17 cellular contexts compared by ENCODE assay signal in the genomic region with DNA sequence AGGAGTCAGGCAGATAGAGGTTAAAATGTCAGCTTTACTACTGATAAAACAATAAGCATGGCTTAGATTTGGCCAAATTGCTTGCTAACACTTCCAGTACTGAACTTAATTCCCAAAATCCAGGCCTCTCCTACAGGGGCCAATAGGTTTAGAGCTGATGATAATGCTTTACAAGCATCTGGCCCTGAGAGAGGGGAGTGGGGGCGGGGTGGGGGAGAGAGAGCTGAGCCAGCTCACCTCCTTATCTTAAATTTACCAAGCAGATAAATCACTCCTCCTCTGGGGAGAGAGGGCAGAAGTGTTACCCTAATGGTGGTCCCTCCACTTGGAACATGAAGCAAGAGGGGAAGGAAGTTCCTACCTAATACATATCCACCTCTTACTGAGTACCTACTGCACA.
DNase-seq lines count a peak whose midpoint lies in the region; TF ChIP-seq lines count a peak whose summit lies in the region.
"Had no signal": no experiment of that assay in that cellular context is flagged by ENCODE, and none has a peak within 500 bp of the region (broad histone marks: within the 10 kb centered on the region; RNA-seq: fewer than 3 reads in every experiment).

No MANE protein-coding gene starts in this region.

- no peak overlapping the region for H3K4me3 Mint-ChIP-seq in MCF 10A (ENCODE audit: unreplicated experiment)
- no peak overlapping the region for H3K4me3 Mint-ChIP-seq in endodermal cell
- H3K4me3 Mint-ChIP-seq: B cell; CD4-positive, CD25-positive, alpha-beta regulatory T cell; CD8-positive, alpha-beta T cell had no signal

- no peak overlapping the region for H4K5ac ChIP-seq in mesendoderm (ENCODE audit: low read length)

- WGBS in mammary epithelial cell (ENCODE audit: low coverage, missing lambda C conversion rate): 80% methylated on average over 1 of the region's 1 CpG
- WGBS in endodermal cell (ENCODE audit: insufficient coverage in 1 of 2, insufficient read length in 1 of 2), 2 experiments: no CpG with 5 or more reads among the region's 1 CpG
- WGBS in mesendoderm (ENCODE audit: extremely low coverage, insufficient coverage, low lambda C conversion rate): no CpG with 5 or more reads among the region's 1 CpG

- H2BK120ac ChIP-seq in mesendoderm (ENCODE audit: low read depth, low read length): no peak overlapping the region

- no peaks in the 10 kb centered on the region for H3K36me3 ChIP-seq in mammary epithelial cell (ENCODE audit: insufficient read depth, low read length)
- H3K36me3 ChIP-seq in endodermal cell (ENCODE audit: control insufficient read depth, insufficient read depth, low read length): no peaks in the 10 kb centered on the region
- no peaks in the 10 kb centered on the region for H3K36me3 ChIP-seq in mesendoderm (ENCODE audit: control insufficient read depth, insufficient read depth, low read length)
- H3K36me3 ChIP-seq: BLaER1 had no signal

- peak overlapping the region; percentile 23 for H2AFZ ChIP-seq in mammary epithelial cell (ENCODE audit: low read depth, low read length)
- H2AFZ ChIP-seq: GM23248 had no signal

- H2BK15ac ChIP-seq in mesendoderm (replicated peaks; ENCODE audit: low read depth): no peak overlapping the region

- dilution Hi-C loops in mammary epithelial cell (cut with HindIII; ENCODE audit: low sequenced_read_pairs): no loop called here

- in situ Hi-C loops in mammary epithelial cell (cut with MboI; ENCODE audit: low sequenced_read_pairs in 2 of 2): no loop called here

- no peak overlapping the region for H2BK5ac ChIP-seq in mesendoderm (ENCODE audit: low read length)

- DNase-seq in mammary epithelial cell: no peak
- no peak for DNase-seq in MCF 10A (ENCODE audit: unreplicated experiment)
- DNase-seq in endodermal cell: peak; percentile 52
- peak; percentile 74 for DNase-seq in mesendoderm
- no peak for DNase-seq in 8988T
- DNase-seq in NCI-H2196 treated with DMSO at 0.1 percent for 48 hours (lab: John Stamatoyannopoulos, UW; ENCODE audit: unreplicated experiment): no peak
- DNase-seq: Caco-2; CD4-positive, CD25-positive, alpha-beta regulatory T cell; CD8-positive, alpha-beta T cell; DMS153; DND-41; GM23248; H7; HCEC 1CT had no signal

- no peak overlapping the region for H3K23ac ChIP-seq in mesendoderm (ENCODE audit: low read length)

- CTCF ChIA-PET in mammary epithelial cell (lab: Charles Lee; ENCODE audit: low non-redundant PET) (interaction anchor here (0.7 kb wide), 1 partner anchor 20 kb away, joined by 3 read pairs; no protein-coding TSS in a partner anchor), MCF 10A (lab: Yijun Ruan, JAX) (interaction anchor here (0.6 kb wide), 1 partner anchor 38 kb away, joined by 3 read pairs; no protein-coding TSS in a partner anchor)

- H3K79me1 ChIP-seq in mesendoderm (ENCODE audit: low read length): no peaks in the 10 kb centered on the region

- H3K27ac Mint-ChIP-seq in MCF 10A (ENCODE audit: low read depth, unreplicated experiment) (no peak overlapping the region), endodermal cell (no peak overlapping the region)
- H3K27ac Mint-ChIP-seq: B cell; CD4-positive, CD25-positive, alpha-beta regulatory T cell; CD8-positive, alpha-beta T cell had no signal

- H3K79me2 ChIP-seq in mammary epithelial cell (ENCODE audit: insufficient read depth, low read length): no peaks in the 10 kb centered on the region
- no peaks in the 10 kb centered on the region for H3K79me2 ChIP-seq in mesendoderm (ENCODE audit: control insufficient read depth, insufficient read depth, low read length)

- H3K9me3 Mint-ChIP-seq in MCF 10A (ENCODE audit: unreplicated experiment) (no peaks in the 10 kb centered on the region), endodermal cell (no peaks in the 10 kb centered on the region)
- H3K9me3 Mint-ChIP-seq: CD8-positive, alpha-beta T cell had no signal

- no peaks in the 10 kb centered on the region for H3K4me1 Mint-ChIP-seq in MCF 10A (ENCODE audit: insufficient read depth, unreplicated experiment)
- H3K4me1 Mint-ChIP-seq in endodermal cell: peaks cover 1% of the 10 kb centered on the region
- H3K4me1 Mint-ChIP-seq: B cell; CD4-positive, CD25-positive, alpha-beta regulatory T cell had no signal

- H3K27me3 Mint-ChIP-seq in MCF 10A (ENCODE audit: insufficient read depth, unreplicated experiment) (peaks cover 14% of the 10 kb centered on the region), endodermal cell (ENCODE audit: insufficient read depth) (peaks cover 30% of the 10 kb centered on the region)

- no peak overlapping the region for H3K18ac ChIP-seq in mesendoderm (ENCODE audit: low read length)

- H3K4me2 ChIP-seq in mammary epithelial cell (ENCODE audit: insufficient read depth, low read depth, low read length): no peak overlapping the region
- no peak overlapping the region for H3K4me2 ChIP-seq in mesendoderm (ENCODE audit: low read length)
- H3K4me2 ChIP-seq: BLaER1 had no signal

- no peak overlapping the region for H2AK5ac ChIP-seq in mesendoderm (ENCODE audit: low read length)

- H3K9ac ChIP-seq in mammary epithelial cell (ENCODE audit: insufficient read depth, low read length) (no peak overlapping the region), endodermal cell (ENCODE audit: extremely low read depth, low read length, poor library complexity, severe bottlenecking) (no peak overlapping the region), mesendoderm (ENCODE audit: low read length) (no peak overlapping the region)
- H3K9ac ChIP-seq: BLaER1, GM23248 had no signal

- H3K4me1 ChIP-seq in mammary epithelial cell (ENCODE audit: insufficient read depth, low read length): peaks cover 8% of the 10 kb centered on the region
- peaks cover 5% of the 10 kb centered on the region for H3K4me1 ChIP-seq in endodermal cell (ENCODE audit: control insufficient read depth, insufficient read depth, low read length)
- H3K4me1 ChIP-seq in mesendoderm (ENCODE audit: control insufficient read depth, low read depth, low read length): no peaks in the 10 kb centered on the region
- H3K4me1 ChIP-seq: BLaER1, Caco-2 had no signal

- TF ChIP-seq CTCF in mammary epithelial cell (conservative IDR thresholded peaks at IDR 0.05 in 1 of 2, IDR thresholded peaks at IDR 0.05 in 1 of 2; ENCODE audit: extremely low read depth in 1 of 2, insufficient read depth in 1 of 2, low read depth in 1 of 2, low read length in 2 of 2) (no peak), MCF 10A (IDR thresholded peaks at IDR 0.05; ENCODE audit: unreplicated experiment) (no peak), endodermal cell (conservative IDR thresholded peaks at IDR 0.05) (no peak)

- POLR2A ChIA-PET in MCF 10A (lab: Yijun Ruan, JAX): interaction anchor here (0.7 kb wide), 1 partner anchor 72 kb away, joined by 3 read pairs; no protein-coding TSS in a partner anchor

- H4K8ac ChIP-seq in mesendoderm (ENCODE audit: low read depth, low read length): no peak overlapping the region

- no peak overlapping the region for H3K27ac ChIP-seq in mammary epithelial cell (ENCODE audit: insufficient read depth, low read depth, low read length)
- no peak overlapping the region for H3K27ac ChIP-seq in endodermal cell (ENCODE audit: low read depth, low read length)
- no peak overlapping the region for H3K27ac ChIP-seq in mesendoderm (ENCODE audit: low read depth, low read length)
- H3K27ac ChIP-seq: BLaER1, C4-2B, GM23248 had no signal

- H3K36me3 Mint-ChIP-seq in MCF 10A (ENCODE audit: insufficient read depth, unreplicated experiment) (no peaks in the 10 kb centered on the region), endodermal cell (ENCODE audit: low read depth) (no peaks in the 10 kb centered on the region)
- H3K36me3 Mint-ChIP-seq: CD4-positive, CD25-positive, alpha-beta regulatory T cell; CD8-positive, alpha-beta T cell had no signal

- H3K27me3 ChIP-seq in mammary epithelial cell (ENCODE audit: insufficient read depth, low read length) (no peaks in the 10 kb centered on the region), endodermal cell (ENCODE audit: control insufficient read depth, insufficient read depth, low read length, poor library complexity, severe bottlenecking) (peaks cover 62% of the 10 kb centered on the region), mesendoderm (ENCODE audit: insufficient read depth, low read length, poor library complexity) (no peaks in the 10 kb centered on the region)
- H3K27me3 ChIP-seq: BLaER1 had no signal

- H3K4me3 ChIP-seq in mammary epithelial cell (replicated peaks in 1 of 3; ENCODE audit: insufficient read depth in 1 of 3, low read depth in 2 of 3, low read length in 3 of 3): no peak overlapping the region
- H3K4me3 ChIP-seq in endodermal cell (ENCODE audit: low read length): no peak overlapping the region
- no peak overlapping the region for H3K4me3 ChIP-seq in mesendoderm (ENCODE audit: low read length)
- H3K4me3 ChIP-seq: BLaER1, GM23248 had no signal

- BruUV-seq in mammary epithelial cell (replicated peaks; lab: Mats Ljungman, UMichigan) (no TSS peak), MCF 10A (replicated peaks; lab: Mats Ljungman, UMichigan) (no TSS peak)

- H4K20me1 ChIP-seq in mammary epithelial cell (ENCODE audit: insufficient read depth, low read length): no peaks in the 10 kb centered on the region
- H4K20me1 ChIP-seq: BLaER1 had no signal

- H3K4ac ChIP-seq in mesendoderm (ENCODE audit: low read depth, low read length): no peak overlapping the region

- intact Hi-C loops in mammary epithelial cell (cut with micrococcal nuclease): no loop called here
- intact Hi-C loops in MCF 10A (cut with micrococcal nuclease): no loop called here

- no peak overlapping the region for H3K56ac ChIP-seq in mesendoderm (ENCODE audit: low read length)

- no peaks in the 10 kb centered on the region for H3K9me3 ChIP-seq in mammary epithelial cell (replicated peaks; ENCODE audit: insufficient read depth, low read length)
- H3K9me3 ChIP-seq in endodermal cell (ENCODE audit: control insufficient read depth, low read length): peaks cover 5% of the 10 kb centered on the region
- H3K9me3 ChIP-seq: Caco-2 had no signal

Comparison
In these comparisons a context has a peak if more than half of its experiments do, and no peak if none do; other contexts are left out.
1. DNase-seq: peak in endodermal cell (single experiment) and mesendoderm (single experiment); none in mammary epithelial cell (single experiment), MCF 10A (single experiment), 8988T (single experiment) and NCI-H2196 treated with DMSO at 0.1 percent for 48 hours (single experiment).